In genomic region chr14:101078105-101078891, GRCh38 we compare ENCODE assay signal across 19 cellular contexts.
DNase-seq lines count a peak whose midpoint lies in the region; ATAC-seq and TF ChIP-seq lines count a peak whose summit lies in the region.
"Had no signal": no experiment of that assay in that cellular context is flagged by ENCODE, and none has a peak within 500 bp of the region (broad histone marks: within the 10 kb centered on the region; RNA-seq: fewer than 3 reads in every experiment).

No MANE protein-coding gene starts in this region.

- no peaks in the 10 kb centered on the region for H4K20me1 ChIP-seq in neural progenitor cell (ENCODE audit: low read depth)

- no peak overlapping the region for H2AFZ ChIP-seq in neural progenitor cell (replicated peaks)
- H2AFZ ChIP-seq: parathyroid adenoma had no signal

- no peak for TF ChIP-seq CTCF in neural progenitor cell (IDR thresholded peaks at IDR 0.05)
- TF ChIP-seq CTCF in HFFc6 (IDR thresholded peaks at IDR 0.05) = no peak

- H3K4me3 Mint-ChIP-seq in stimulated activated naive CD8-positive, alpha-beta T cell treated with anti-CD3 and anti-CD28 coated beads, Interleukin-15, amount 100 ng/mL, for 72 hours = no peak overlapping the region
- peak overlapping the region; percentile 64 for H3K4me3 Mint-ChIP-seq in neural progenitor cell
- H3K4me3 Mint-ChIP-seq in HFFc6 = no peak overlapping the region; the same call in 1 of the 2 replicates
- H3K4me3 Mint-ChIP-seq: activated CD4-positive, alpha-beta T cell treated with anti-CD3 and anti-CD28 coated beads, Interleukin-2, amount 10 ng/mL, durations not matched to agents 7 days and 5 days; activated naive CD4-positive, alpha-beta T cell treated with anti-CD3 and anti-CD28 coated beads for 36 hours; CD8-positive, alpha-beta memory T cell had no signal

- H3F3A ChIP-seq in neural progenitor cell (ENCODE audit: low read depth) = no peaks in the 10 kb centered on the region

- no peak overlapping the region for H3K27ac ChIP-seq in iPS-18a (ENCODE audit: low read length)
- no peak overlapping the region for H3K27ac ChIP-seq in neural progenitor cell
- H3K27ac ChIP-seq: HL-60, parathyroid adenoma had no signal

- peaks cover 19% of the 10 kb centered on the region for H3K4me1 Mint-ChIP-seq in stimulated activated naive CD8-positive, alpha-beta T cell treated with anti-CD3 and anti-CD28 coated beads, Interleukin-15, amount 100 ng/mL, for 72 hours
- H3K4me1 Mint-ChIP-seq in neural progenitor cell (peaks cover 24% of the 10 kb centered on the region), HFFc6 (ENCODE audit: low read depth) (peaks cover 20% of the 10 kb centered on the region)
- H3K4me1 Mint-ChIP-seq: activated CD4-positive, alpha-beta T cell treated with anti-CD3 and anti-CD28 coated beads, Interleukin-2, amount 10 ng/mL, durations not matched to agents 7 days and 5 days had no signal

- H3K9me3 Mint-ChIP-seq in stimulated activated naive CD8-positive, alpha-beta T cell treated with anti-CD3 and anti-CD28 coated beads, Interleukin-15, amount 100 ng/mL, for 72 hours = no peaks in the 10 kb centered on the region
- peaks cover 2% of the 10 kb centered on the region for H3K9me3 Mint-ChIP-seq in neural progenitor cell
- H3K9me3 Mint-ChIP-seq in HFFc6 = no peaks in the 10 kb centered on the region; the same call in 1 of the 2 replicates
- H3K9me3 Mint-ChIP-seq: activated CD4-positive, alpha-beta T cell treated with anti-CD3 and anti-CD28 coated beads, Interleukin-2, amount 10 ng/mL, durations not matched to agents 7 days and 5 days; activated naive CD4-positive, alpha-beta T cell treated with anti-CD3 and anti-CD28 coated beads for 36 hours had no signal

- no peak overlapping the region for H3K9ac ChIP-seq in iPS-18a (ENCODE audit: low read length)
- H3K9ac ChIP-seq in neural progenitor cell = no peak overlapping the region
- H3K9ac ChIP-seq: parathyroid adenoma had no signal

- H3K27me3 ChIP-seq in iPS-18a (ENCODE audit: control insufficient read depth, insufficient read depth, low read length) = peaks cover 30% of the 10 kb centered on the region
- peaks cover 70% of the 10 kb centered on the region for H3K27me3 ChIP-seq in neural progenitor cell

- H3K4me2 ChIP-seq in neural progenitor cell = no peak overlapping the region

- DNase-seq in stimulated activated naive CD8-positive, alpha-beta T cell treated with anti-CD3 and anti-CD28 coated beads, Interleukin-15, amount 100 ng/mL, for 72 hours = no peak
- no peak for DNase-seq in stimulated activated naive CD8-positive, alpha-beta T cell treated with anti-CD3 and anti-CD28 coated beads, Interleukin-15, Interleukin-2, amounts not matched to agents 100 U/mL and 50 U/mL, for 24 hours
- DNase-seq in neural progenitor cell (ENCODE audit: low spot score) = no peak
- no peak for DNase-seq in HFFc6
- no peak for DNase-seq in NCI-H82 treated with DMSO at 0.1 percent for 48 hours (lab: John Stamatoyannopoulos, UW; ENCODE audit: unreplicated experiment)
- DNase-seq in NCI-H1105 treated with DMSO at 0.1 percent for 48 hours (lab: John Stamatoyannopoulos, UW) = no peak
- DNase-seq: ACHN; activated CD4-positive, alpha-beta T cell treated with anti-CD3 and anti-CD28 coated beads, Interleukin-2, amount 10 ng/mL, durations not matched to agents 7 days and 5 days; activated naive CD4-positive, alpha-beta T cell treated with anti-CD3 and anti-CD28 coated beads for 36 hours; activated T-cell treated with anti-CD3 and anti-CD28 coated beads for 4 hours; CD8-positive, alpha-beta memory T cell; cerebellar nuclear complex; NCI-H1930; stimulated activated CD4-positive, alpha-beta T cell treated with anti-CD3 and anti-CD28 coated beads, Interleukin-4, amount 100 ng/mL, for 4 hours had no signal

- peaks cover 74% of the 10 kb centered on the region for H3K27me3 Mint-ChIP-seq in stimulated activated naive CD8-positive, alpha-beta T cell treated with anti-CD3 and anti-CD28 coated beads, Interleukin-15, amount 100 ng/mL, for 72 hours
- peaks cover 19% of the 10 kb centered on the region for H3K27me3 Mint-ChIP-seq in neural progenitor cell (ENCODE audit: insufficient read depth, low read depth)
- peaks cover 30% of the 10 kb centered on the region for H3K27me3 Mint-ChIP-seq in HFFc6 (ENCODE audit: insufficient read depth)

- H3K36me3 Mint-ChIP-seq in neural progenitor cell = no peaks in the 10 kb centered on the region
- no peaks in the 10 kb centered on the region for H3K36me3 Mint-ChIP-seq in HFFc6 (ENCODE audit: low read depth)
- H3K36me3 Mint-ChIP-seq: CD8-positive, alpha-beta memory T cell had no signal

- H3K36me3 ChIP-seq in iPS-18a (ENCODE audit: control insufficient read depth, low read depth, low read length) = no peaks in the 10 kb centered on the region
- H3K36me3 ChIP-seq in neural progenitor cell = no peaks in the 10 kb centered on the region

- H3K4me1 ChIP-seq in iPS-18a (ENCODE audit: control insufficient read depth, low read depth, low read length) (peaks cover 9% of the 10 kb centered on the region), neural progenitor cell (peaks cover 13% of the 10 kb centered on the region)
- H3K4me1 ChIP-seq: parathyroid adenoma had no signal

- H3K9me3 ChIP-seq in iPS-18a (ENCODE audit: control insufficient read depth, low read depth, low read length) (no peaks in the 10 kb centered on the region), neural progenitor cell (ENCODE audit: low read depth) (no peaks in the 10 kb centered on the region)

- peak; percentile 8 for ATAC-seq in stimulated activated naive CD8-positive, alpha-beta T cell treated with anti-CD3 and anti-CD28 coated beads, Interleukin-15, amount 100 ng/mL, for 72 hours
- ATAC-seq in stimulated activated naive CD8-positive, alpha-beta T cell treated with anti-CD3 and anti-CD28 coated beads, Interleukin-15, Interleukin-2, amounts not matched to agents 100 U/mL and 50 U/mL, for 24 hours = no peak
- no peak for ATAC-seq in HG02970 (IDR thresholded peaks at IDR 0.05; ENCODE audit: low FRiP score, unreplicated experiment)
- ATAC-seq: K562 had no signal

- H3K27ac Mint-ChIP-seq in stimulated activated naive CD8-positive, alpha-beta T cell treated with anti-CD3 and anti-CD28 coated beads, Interleukin-15, amount 100 ng/mL, for 72 hours = peak overlapping the region in 1 of 2 donors; percentile 8
- H3K27ac Mint-ChIP-seq in neural progenitor cell (no peak overlapping the region), HFFc6 (no peak overlapping the region)
- H3K27ac Mint-ChIP-seq: activated CD4-positive, alpha-beta T cell treated with anti-CD3 and anti-CD28 coated beads, Interleukin-2, amount 10 ng/mL, durations not matched to agents 7 days and 5 days; activated naive CD4-positive, alpha-beta T cell treated with anti-CD3 and anti-CD28 coated beads for 36 hours; CD8-positive, alpha-beta memory T cell had no signal

- H3K4me3 ChIP-seq in iPS-18a (ENCODE audit: low read length) (peak overlapping the region; percentile 59), neural progenitor cell (no peak overlapping the region)
- H3K4me3 ChIP-seq: K562 had no signal

- H3K79me2 ChIP-seq in neural progenitor cell (ENCODE audit: low read depth) = no peaks in the 10 kb centered on the region
- H3K79me2 ChIP-seq: parathyroid adenoma had no signal
